Comparison of ENCODE assay signal across 1 cellular context in genomic region chr10:87059401-87059800, GRCh38.
TF ChIP-seq lines count a peak whose summit lies in the region.

No MANE protein-coding gene starts in this region.

TF ChIP-seq in HepG2, 621 proteins besides CTCF, POLR2A, EP300 and RAD21:
- no peak for TF ChIP-seq ZNF326 (CRISPR knock-in tag; IDR thresholded peaks at IDR 0.05; ENCODE audit: borderline replicate concordance)
- TF ChIP-seq POLR2AphosphoS5 (IDR thresholded peaks at IDR 0.05; ENCODE audit: low read depth, low read length) = no peak
- no peak for TF ChIP-seq ISL2 (CRISPR knock-in tag; IDR thresholded peaks at IDR 0.05)
- no peak for TF ChIP-seq MATR3 (CRISPR knock-in tag; IDR thresholded peaks at IDR 0.05)
